In the genomic region with DNA sequence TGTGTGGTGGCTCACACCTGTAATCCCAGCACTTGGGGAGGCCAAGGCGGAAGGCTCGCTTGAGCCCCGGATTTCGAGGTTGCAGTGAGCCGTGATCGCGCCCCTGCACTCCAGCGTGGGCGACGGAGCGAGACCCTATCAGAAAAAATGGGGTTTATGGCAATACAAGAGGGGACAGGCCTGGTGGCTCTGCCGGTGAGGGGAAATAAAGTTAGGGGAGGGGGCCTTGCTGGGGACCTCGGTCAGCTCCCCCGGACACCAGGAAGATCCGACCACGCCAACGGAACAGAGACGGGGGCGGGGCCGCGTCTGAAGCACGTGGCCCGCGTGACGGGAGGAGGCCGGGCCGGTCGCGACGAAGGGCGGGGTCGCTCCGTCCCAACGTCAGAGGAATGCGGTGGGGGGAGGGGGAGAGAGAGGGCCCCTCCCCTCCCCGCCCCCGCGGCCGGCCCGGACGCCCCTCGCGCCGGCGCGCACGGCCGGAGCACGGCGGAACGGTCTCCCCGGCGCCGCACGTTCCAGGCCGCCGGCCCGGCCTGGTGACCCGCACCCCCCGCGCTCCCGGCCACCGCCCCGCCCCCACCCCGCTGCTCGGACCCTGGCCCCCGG, we compare ENCODE assay signal across 1 cellular context.
A peak's percentile ranks its signal among the peaks of the same experiment; 100 is the strongest.
TF ChIP-seq lines count a peak whose summit lies in the region.

No MANE protein-coding gene starts in this region.

TF ChIP-seq in A549, 52 proteins besides CTCF, POLR2A, EP300 and RAD21:
- peak; percentile 97 for TF ChIP-seq MAZ (IDR thresholded peaks at IDR 0.05; ENCODE audit: borderline replicate concordance, low read depth, low read length)
- no peak for TF ChIP-seq ELK1 (IDR thresholded peaks at IDR 0.05; ENCODE audit: low read depth, low read length)
- TF ChIP-seq CHD2 (IDR thresholded peaks at IDR 0.05; ENCODE audit: low read length, partially characterized antibody), result peak; percentile 76
- TF ChIP-seq KDM1A (IDR thresholded peaks at IDR 0.05; ENCODE audit: low read depth), result 0 out of 2 replicates have a peak, but pooled peaks have one; percentile 15
- peak; percentile 99 for TF ChIP-seq MAX (IDR thresholded peaks at IDR 0.05)
- TF ChIP-seq ZC3H11A (IDR thresholded peaks at IDR 0.05), result no peak
- TF ChIP-seq SREBF2 (IDR thresholded peaks at IDR 0.05), result no peak
- TF ChIP-seq MAFK (IDR thresholded peaks at IDR 0.05; ENCODE audit: partially characterized antibody), result no peak
- peak; percentile 95 for TF ChIP-seq HOXB13 (CRISPR knock-in tag; IDR thresholded peaks at IDR 0.05; ENCODE audit: low read depth)
- no peak for TF ChIP-seq RNF2 (IDR thresholded peaks at IDR 0.05; ENCODE audit: borderline replicate concordance, low read depth)
- no peak for TF ChIP-seq RARB (CRISPR knock-in tag; IDR thresholded peaks at IDR 0.05)
- no peak; the same call in 1 of the 2 replicates for TF ChIP-seq CHD4 (IDR thresholded peaks at IDR 0.05; ENCODE audit: borderline replicate concordance)
- TF ChIP-seq PHF8 (IDR thresholded peaks at IDR 0.05; ENCODE audit: borderline replicate concordance, low read depth), result no peak
- peak; percentile 98 to 99 for TF ChIP-seq JUN (IDR thresholded peaks at IDR 0.05)
- TF ChIP-seq EHF (CRISPR knock-in tag; IDR thresholded peaks at IDR 0.05), result peak; percentile 92
- no peak for TF ChIP-seq NR3C1 (IDR thresholded peaks at IDR 0.05)
- TF ChIP-seq NFE2L2 (conservative IDR thresholded peaks at IDR 0.05; ENCODE audit: low read length), result no peak
- TF ChIP-seq HOXB5 (CRISPR knock-in tag; IDR thresholded peaks at IDR 0.05), result peak; percentile 94
- peak; percentile 86 for TF ChIP-seq BHLHE40 (IDR thresholded peaks at IDR 0.05; ENCODE audit: low read depth, low read length)
- peak; percentile 22; the same call in 2 of the 3 replicates for TF ChIP-seq SMC3 (IDR thresholded peaks at IDR 0.05)
- peak; percentile 32; the same call in 1 of the 2 replicates for TF ChIP-seq FOSB (CRISPR knock-in tag; IDR thresholded peaks at IDR 0.05)
- no peak for TF ChIP-seq RCOR1 (IDR thresholded peaks at IDR 0.05; ENCODE audit: low read depth, low read length)
- TF ChIP-seq ZSCAN20 (CRISPR knock-in tag; IDR thresholded peaks at IDR 0.05), result no peak
- peak; percentile 44; the same call in 1 of the 2 replicates for TF ChIP-seq GATA3 (IDR thresholded peaks at IDR 0.05; ENCODE audit: borderline replicate concordance)
- TF ChIP-seq FOXS1 (CRISPR knock-in tag; IDR thresholded peaks at IDR 0.05), result peak; percentile 77; the same call in 1 of the 2 replicates
- TF ChIP-seq E2F6 (IDR thresholded peaks at IDR 0.05; ENCODE audit: borderline replicate concordance, low read depth), result peak; percentile 95
- no peak for TF ChIP-seq ZFP36 (IDR thresholded peaks at IDR 0.05; ENCODE audit: borderline replicate concordance, partially characterized antibody)
- no peak for TF ChIP-seq POLR2AphosphoS2 (conservative IDR thresholded peaks at IDR 0.05; ENCODE audit: low read length)
- TF ChIP-seq RFX5 (IDR thresholded peaks at IDR 0.05), result no peak
- TF ChIP-seq, protein P1, sequence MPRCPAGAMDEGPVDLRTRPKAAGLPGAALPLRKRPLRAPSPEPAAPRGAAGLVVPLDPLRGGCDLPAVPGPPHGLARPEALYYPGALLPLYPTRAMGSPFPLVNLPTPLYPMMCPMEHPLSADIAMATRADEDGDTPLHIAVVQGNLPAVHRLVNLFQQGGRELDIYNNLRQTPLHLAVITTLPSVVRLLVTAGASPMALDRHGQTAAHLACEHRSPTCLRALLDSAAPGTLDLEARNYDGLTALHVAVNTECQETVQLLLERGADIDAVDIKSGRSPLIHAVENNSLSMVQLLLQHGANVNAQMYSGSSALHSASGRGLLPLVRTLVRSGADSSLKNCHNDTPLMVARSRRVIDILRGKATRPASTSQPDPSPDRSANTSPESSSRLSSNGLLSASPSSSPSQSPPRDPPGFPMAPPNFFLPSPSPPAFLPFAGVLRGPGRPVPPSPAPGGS (IDR thresholded peaks at IDR 0.05), result peak; percentile 97
- no peak for TF ChIP-seq ESRRA (IDR thresholded peaks at IDR 0.05; ENCODE audit: borderline replicate concordance, low read length)
- peak; percentile 94; the same call in 1 of the 2 replicates for TF ChIP-seq TP53 (CRISPR knock-in tag; IDR thresholded peaks at IDR 0.05)
- TF ChIP-seq CEBPB (IDR thresholded peaks at IDR 0.05), result no peak
- no peak for TF ChIP-seq ZNF302 (CRISPR knock-in tag; IDR thresholded peaks at IDR 0.05)
- TF ChIP-seq MYC (IDR thresholded peaks at IDR 0.05; ENCODE audit: borderline replicate concordance, low read length), result peak; percentile 99
- peak; percentile 92 for TF ChIP-seq USF2 (IDR thresholded peaks at IDR 0.05)
- no peak for TF ChIP-seq EHMT2 (IDR thresholded peaks at IDR 0.05; ENCODE audit: low read depth)
- TF ChIP-seq CBX8 (IDR thresholded peaks at IDR 0.05), result no peak
- TF ChIP-seq PBX3 (IDR thresholded peaks at IDR 0.05), result no peak; the same call in 1 of the 2 replicates
- TF ChIP-seq, protein P2, sequence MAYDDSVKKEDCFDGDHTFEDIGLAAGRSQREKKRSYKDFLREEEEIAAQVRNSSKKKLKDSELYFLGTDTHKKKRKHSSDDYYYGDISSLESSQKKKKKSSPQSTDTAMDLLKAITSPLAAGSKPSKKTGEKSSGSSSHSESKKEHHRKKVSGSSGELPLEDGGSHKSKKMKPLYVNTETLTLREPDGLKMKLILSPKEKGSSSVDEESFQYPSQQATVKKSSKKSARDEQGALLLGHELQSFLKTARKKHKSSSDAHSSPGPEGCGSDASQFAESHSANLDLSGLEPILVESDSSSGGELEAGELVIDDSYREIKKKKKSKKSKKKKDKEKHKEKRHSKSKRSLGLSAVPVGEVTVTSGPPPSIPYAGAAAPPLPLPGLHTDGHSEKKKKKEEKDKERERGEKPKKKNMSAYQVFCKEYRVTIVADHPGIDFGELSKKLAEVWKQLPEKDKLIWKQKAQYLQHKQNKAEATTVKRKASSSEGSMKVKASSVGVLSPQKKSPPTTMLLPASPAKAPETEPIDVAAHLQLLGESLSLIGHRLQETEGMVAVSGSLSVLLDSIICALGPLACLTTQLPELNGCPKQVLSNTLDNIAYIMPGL (CRISPR knock-in tag; IDR thresholded peaks at IDR 0.05; ENCODE audit: borderline replicate concordance), result peak; percentile 59; the same call in 1 of the 2 replicates
- no peak; the same call in 1 of the 2 replicates for TF ChIP-seq NPAS2 (CRISPR knock-in tag; IDR thresholded peaks at IDR 0.05; ENCODE audit: borderline replicate concordance)
- peak; percentile 94 for TF ChIP-seq TFCP2L1 (CRISPR knock-in tag; IDR thresholded peaks at IDR 0.05)
- TF ChIP-seq, protein P3, sequence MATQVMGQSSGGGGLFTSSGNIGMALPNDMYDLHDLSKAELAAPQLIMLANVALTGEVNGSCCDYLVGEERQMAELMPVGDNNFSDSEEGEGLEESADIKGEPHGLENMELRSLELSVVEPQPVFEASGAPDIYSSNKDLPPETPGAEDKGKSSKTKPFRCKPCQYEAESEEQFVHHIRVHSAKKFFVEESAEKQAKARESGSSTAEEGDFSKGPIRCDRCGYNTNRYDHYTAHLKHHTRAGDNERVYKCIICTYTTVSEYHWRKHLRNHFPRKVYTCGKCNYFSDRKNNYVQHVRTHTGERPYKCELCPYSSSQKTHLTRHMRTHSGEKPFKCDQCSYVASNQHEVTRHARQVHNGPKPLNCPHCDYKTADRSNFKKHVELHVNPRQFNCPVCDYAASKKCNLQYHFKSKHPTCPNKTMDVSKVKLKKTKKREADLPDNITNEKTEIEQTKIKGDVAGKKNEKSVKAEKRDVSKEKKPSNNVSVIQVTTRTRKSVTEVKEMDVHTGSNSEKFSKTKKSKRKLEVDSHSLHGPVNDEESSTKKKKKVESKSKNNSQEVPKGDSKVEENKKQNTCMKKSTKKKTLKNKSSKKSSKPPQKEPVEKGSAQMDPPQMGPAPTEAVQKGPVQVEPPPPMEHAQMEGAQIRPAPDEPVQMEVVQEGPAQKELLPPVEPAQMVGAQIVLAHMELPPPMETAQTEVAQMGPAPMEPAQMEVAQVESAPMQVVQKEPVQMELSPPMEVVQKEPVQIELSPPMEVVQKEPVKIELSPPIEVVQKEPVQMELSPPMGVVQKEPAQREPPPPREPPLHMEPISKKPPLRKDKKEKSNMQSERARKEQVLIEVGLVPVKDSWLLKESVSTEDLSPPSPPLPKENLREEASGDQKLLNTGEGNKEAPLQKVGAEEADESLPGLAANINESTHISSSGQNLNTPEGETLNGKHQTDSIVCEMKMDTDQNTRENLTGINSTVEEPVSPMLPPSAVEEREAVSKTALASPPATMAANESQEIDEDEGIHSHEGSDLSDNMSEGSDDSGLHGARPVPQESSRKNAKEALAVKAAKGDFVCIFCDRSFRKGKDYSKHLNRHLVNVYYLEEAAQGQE (IDR thresholded peaks at IDR 0.05), result no peak
- TF ChIP-seq HDAC2 (IDR thresholded peaks at IDR 0.05), result no peak
- no peak for TF ChIP-seq HES2 (IDR thresholded peaks at IDR 0.05)
- TF ChIP-seq HEYL (CRISPR knock-in tag; IDR thresholded peaks at IDR 0.05), result no peak; the same call in none of the 2 replicates
- no peak for TF ChIP-seq CBX2 (IDR thresholded peaks at IDR 0.05; ENCODE audit: borderline replicate concordance, low read depth)
- TF ChIP-seq, protein P4, sequence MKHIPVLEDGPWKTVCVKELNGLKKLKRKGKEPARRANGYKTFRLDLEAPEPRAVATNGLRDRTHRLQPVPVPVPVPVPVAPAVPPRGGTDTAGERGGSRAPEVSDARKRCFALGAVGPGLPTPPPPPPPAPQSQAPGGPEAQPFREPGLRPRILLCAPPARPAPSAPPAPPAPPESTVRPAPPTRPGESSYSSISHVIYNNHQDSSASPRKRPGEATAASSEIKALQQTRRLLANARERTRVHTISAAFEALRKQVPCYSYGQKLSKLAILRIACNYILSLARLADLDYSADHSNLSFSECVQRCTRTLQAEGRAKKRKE (CRISPR knock-in tag; IDR thresholded peaks at IDR 0.05; ENCODE audit: low read depth), result peak; percentile 91
- peak; percentile 71; the same call in 1 of the 2 replicates for TF ChIP-seq HOXA7 (CRISPR knock-in tag; IDR thresholded peaks at IDR 0.05)
- no peak for TF ChIP-seq FOSL2 (IDR thresholded peaks at IDR 0.05)
- no peak; the same call in 1 of the 2 replicates for TF ChIP-seq FOSL2 (CRISPR knock-in tag; IDR thresholded peaks at IDR 0.05)
- no peak for TF ChIP-seq JUNB (IDR thresholded peaks at IDR 0.05)
- no peak for TF ChIP-seq KDM5A (IDR thresholded peaks at IDR 0.05)
TF ChIP-seq in A549: peak in this region for 22.
